In the genomic region with DNA sequence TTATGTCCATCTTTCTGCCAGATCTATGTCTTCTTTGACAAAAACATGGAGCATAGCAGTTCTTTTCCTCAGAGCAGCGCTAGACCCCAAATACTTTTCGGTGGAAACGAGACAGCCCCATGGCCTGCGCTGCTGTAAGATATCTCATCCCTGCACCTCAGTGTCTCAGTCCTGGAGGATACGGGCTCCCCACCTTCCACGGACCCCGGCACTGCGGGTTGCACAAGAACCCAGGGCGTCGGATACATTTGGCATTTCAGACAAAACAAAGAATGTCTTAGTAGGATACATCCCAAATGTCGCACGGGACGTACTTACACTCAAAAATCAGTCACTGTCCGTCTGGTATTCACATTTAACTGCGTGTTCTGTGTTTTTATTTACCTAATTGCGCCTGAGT, we compare ENCODE assay signal across 40 cellular contexts. TPM values are rescaled to one million over a fixed set of nuclear protein-coding genes. Genes with fewer than 3 reads are reported as not detected.
"Had no signal": no experiment of that assay in that cellular context is flagged by ENCODE, and none has a peak within 500 bp of the region (broad histone marks: within the 10 kb centered on the region; RNA-seq: fewer than 3 reads in every experiment).

No MANE protein-coding gene starts in this region.

- H3K27me3 ChIP-seq: cardiac muscle cell, Peyer's patch had no signal

- H3K27me3 Mint-ChIP-seq: activated naive CD8-positive, alpha-beta T cell treated with anti-CD3 and anti-CD28 coated beads for 36 hours; activated T-helper 17 cell treated with anti-CD3 and anti-CD28 coated beads, Interleukin-2, amount 50 U/mL, for 72 hours had no signal

- H3K27ac Mint-ChIP-seq: activated CD4-positive, alpha-beta memory T cell treated with anti-CD3 and anti-CD28 coated beads, Interleukin-2, amount 10 ng/mL, durations not matched to agents 7 days and 5 days; activated CD8-positive, alpha-beta memory T cell treated with anti-CD3 and anti-CD28 coated beads, Interleukin-2, amount 10 ng/mL, durations not matched to agents 7 days and 5 days; activated naive CD8-positive, alpha-beta T cell treated with anti-CD3 and anti-CD28 coated beads for 36 hours; activated T-cell treated with anti-CD3 and anti-CD28 coated beads, Interleukin-2, amount 50 U/mL, for 72 hours; activated T-helper 17 cell treated with anti-CD3 and anti-CD28 coated beads, Interleukin-2, amount 50 U/mL, for 72 hours had no signal

- H3K4me3 Mint-ChIP-seq: activated CD4-positive, alpha-beta memory T cell treated with anti-CD3 and anti-CD28 coated beads, Interleukin-2, amount 10 ng/mL, durations not matched to agents 7 days and 5 days; activated CD8-positive, alpha-beta memory T cell treated with anti-CD3 and anti-CD28 coated beads, Interleukin-2, amount 10 ng/mL, durations not matched to agents 7 days and 5 days; activated naive CD8-positive, alpha-beta T cell treated with anti-CD3 and anti-CD28 coated beads for 36 hours; activated T-cell treated with anti-CD3 and anti-CD28 coated beads, Interleukin-2, amount 50 U/mL, for 72 hours; activated T-helper 17 cell treated with anti-CD3 and anti-CD28 coated beads, Interleukin-2, amount 50 U/mL, for 72 hours; central memory CD8-positive, alpha-beta T cell had no signal

- H3K4me3 ChIP-seq: cardiac muscle cell, Peyer's patch had no signal

- H3K27ac ChIP-seq: cardiac muscle cell, KMS-11, Peyer's patch, VCaP had no signal

- DNase-seq: activated CD4-positive, alpha-beta memory T cell treated with anti-CD3 and anti-CD28 coated beads, Interleukin-2, amount 10 ng/mL, durations not matched to agents 7 days and 5 days; activated CD4-positive, alpha-beta T cell treated with anti-CD3 and anti-CD28 coated beads for 1 hour; activated CD4-positive, alpha-beta T cell treated with anti-CD3 and anti-CD28 coated beads for 48 hours; activated CD4-positive, CD25-positive, alpha-beta regulatory T cell; activated CD8-positive, alpha-beta memory T cell treated with anti-CD3 and anti-CD28 coated beads for 24 hours; activated CD8-positive, alpha-beta memory T cell treated with anti-CD3 and anti-CD28 coated beads, Interleukin-2, amount 10 ng/mL, durations not matched to agents 7 days and 5 days; activated CD8-positive, alpha-beta memory T cell treated with anti-CD3 and anti-CD28 coated beads, Interleukin-2, amount 50 U/mL, for 48 hours; activated effector memory CD4-positive, alpha-beta T cell treated with anti-CD3 and anti-CD28 coated beads, Interleukin-2, amount 50 U/mL, for 16 hours; activated naive CD4-positive, alpha-beta T cell; activated naive CD4-positive, alpha-beta T cell treated with anti-CD3 and anti-CD28 coated beads, Interleukin-2, amount 50 U/mL, for 16 hours; activated naive CD8-positive, alpha-beta T cell treated with anti-CD3 and anti-CD28 coated beads for 36 hours; activated T-cell treated with anti-CD3 and anti-CD28 coated beads, Interleukin-2, amount 50 U/mL, for 72 hours; amniotic stem cell; MM.1S; NCI-H1092 treated with DMSO at 0.1 percent for 48 hours; NCI-H146; NCI-H187; NCI-H2029 treated with DMSO at 0.1 percent for 48 hours; NCI-H2107; NCI-H2171; NCI-H510A; NCI-H526; NCI-H748 treated with DMSO at 0.1 percent for 48 hours; NK-92 treated with Interleukin-12 subunit alpha and Interleukin-12 subunit beta, amount 100 ng/mL, for 24 hours; PC-3; RPMI8226; SIG-M5; SW 1271; T-helper 1 cell; T-helper 2 cell; T-helper 9 cell had no signal

- H3K4me1 Mint-ChIP-seq: activated CD4-positive, alpha-beta memory T cell treated with anti-CD3 and anti-CD28 coated beads, Interleukin-2, amount 10 ng/mL, durations not matched to agents 7 days and 5 days; activated CD8-positive, alpha-beta memory T cell treated with anti-CD3 and anti-CD28 coated beads, Interleukin-2, amount 10 ng/mL, durations not matched to agents 7 days and 5 days; activated naive CD8-positive, alpha-beta T cell treated with anti-CD3 and anti-CD28 coated beads for 36 hours; activated T-helper 17 cell treated with anti-CD3 and anti-CD28 coated beads, Interleukin-2, amount 50 U/mL, for 72 hours; central memory CD8-positive, alpha-beta T cell had no signal

- H3K9me3 Mint-ChIP-seq: activated CD4-positive, alpha-beta memory T cell treated with anti-CD3 and anti-CD28 coated beads, Interleukin-2, amount 10 ng/mL, durations not matched to agents 7 days and 5 days; activated naive CD8-positive, alpha-beta T cell treated with anti-CD3 and anti-CD28 coated beads for 36 hours; activated T-cell treated with anti-CD3 and anti-CD28 coated beads, Interleukin-2, amount 50 U/mL, for 72 hours; activated T-helper 17 cell treated with anti-CD3 and anti-CD28 coated beads, Interleukin-2, amount 50 U/mL, for 72 hours; central memory CD8-positive, alpha-beta T cell had no signal

- H3K4me1 ChIP-seq: Peyer's patch had no signal

- H3K36me3 ChIP-seq: cardiac muscle cell, Peyer's patch had no signal

- H3K9ac ChIP-seq: KMS-11 had no signal

- H3K4me2 ChIP-seq: KMS-11 had no signal

- ATAC-seq: activated CD8-positive, alpha-beta memory T cell treated with anti-CD3 and anti-CD28 coated beads, Interleukin-2, amount 10 ng/mL, durations not matched to agents 7 days and 5 days; activated T-cell treated with anti-CD3 and anti-CD28 coated beads, Interleukin-2, amount 50 U/mL, for 72 hours; activated T-helper 17 cell treated with anti-CD3 and anti-CD28 coated beads, Interleukin-2, amount 50 U/mL, for 72 hours; PC-3; Right ventricle myocardium inferior had no signal

- H3K36me3 Mint-ChIP-seq: activated CD8-positive, alpha-beta memory T cell treated with anti-CD3 and anti-CD28 coated beads, Interleukin-2, amount 10 ng/mL, durations not matched to agents 7 days and 5 days; activated naive CD8-positive, alpha-beta T cell treated with anti-CD3 and anti-CD28 coated beads for 36 hours had no signal

RNA-seq across cellular contexts. Expression of gene GAL, which starts 9.9 kb away (rescaled TPM):
- total RNA-seq: activated CD4-positive, alpha-beta memory T cell treated with anti-CD3 and anti-CD28 coated beads, Interleukin-2, amount 10 ng/mL, durations not matched to agents 7 days and 5 days; activated CD8-positive, alpha-beta memory T cell treated with anti-CD3 and anti-CD28 coated beads, Interleukin-2, amount 10 ng/mL, durations not matched to agents 7 days and 5 days; aorta; LHCN-M2; Right ventricle myocardium inferior had no signal
